ENCODE assay signal across 19 cellular contexts in the genomic region with DNA sequence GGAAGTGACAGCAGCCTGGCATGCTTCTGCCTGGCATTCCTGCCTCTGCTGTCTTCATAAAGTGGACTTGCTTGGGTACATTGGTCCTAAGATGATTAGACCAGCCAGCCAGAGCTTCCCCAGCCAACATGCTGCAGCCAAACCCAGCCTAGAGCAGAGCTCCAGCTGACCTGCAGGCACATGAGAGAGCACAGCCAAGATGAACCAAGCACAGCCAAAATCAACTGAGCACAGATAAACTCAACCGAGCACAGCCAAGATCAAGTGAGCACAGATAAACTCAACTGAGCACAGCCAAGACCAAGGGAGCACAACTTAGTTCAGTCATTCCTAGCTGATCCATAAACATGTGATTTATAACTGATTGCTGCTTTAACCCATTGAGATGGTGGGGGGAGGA.
A peak's percentile ranks its signal among the peaks of the same experiment; 100 is the strongest.
DNase-seq lines count a peak whose midpoint lies in the region; ATAC-seq and TF ChIP-seq lines count a peak whose summit lies in the region.
"Had no signal": no experiment of that assay in that cellular context is flagged by ENCODE, and none has a peak within 500 bp of the region (broad histone marks: within the 10 kb centered on the region; RNA-seq: fewer than 3 reads in every experiment).

No MANE protein-coding gene starts in this region.

- no peak for TF ChIP-seq POLR2A in prostate gland (IDR thresholded peaks at IDR 0.05)

- H3K27me3 ChIP-seq in left ventricle myocardium inferior (ENCODE audit: low read depth) (peaks cover 32% of the 10 kb centered on the region), thoracic aorta (replicated peaks; ENCODE audit: insufficient read depth) (no peaks in the 10 kb centered on the region), prostate gland (replicated peaks; ENCODE audit: insufficient read depth) (no peaks in the 10 kb centered on the region)
- H3K27me3 ChIP-seq: BLaER1 treated with 17β-estradiol and CSF1 and Interleukin-3, amounts not matched to agents 10 nM and 100 nM had no signal

- H3K4me3 ChIP-seq in HEK293 (ENCODE audit: low read depth, low read length) (no peak overlapping the region), left ventricle myocardium inferior (no peak overlapping the region), thoracic aorta (peak overlapping the region; percentile 54), prostate gland (no peak overlapping the region)
- H3K4me3 ChIP-seq: A549; BLaER1 treated with 17β-estradiol and CSF1 and Interleukin-3, amounts not matched to agents 10 nM and 100 nM had no signal

- no peaks in the 10 kb centered on the region for H3K4me1 ChIP-seq in HEK293 (ENCODE audit: control insufficient read depth, insufficient read depth, low read length)
- H3K4me1 ChIP-seq in left ventricle myocardium inferior: peaks cover 31% of the 10 kb centered on the region
- peaks cover 22 to 57% of the 10 kb centered on the region in 2 donors for H3K4me1 ChIP-seq in thoracic aorta (ENCODE audit: control insufficient read depth in 1 of 2, low read depth in 2 of 2)
- no peaks in the 10 kb centered on the region for H3K4me1 ChIP-seq in prostate gland (replicated peaks)
- H3K4me1 ChIP-seq: A549 had no signal

- H3K27ac ChIP-seq in HEK293 (ENCODE audit: extremely low read depth, low read depth, low read length): no peak overlapping the region
- H3K27ac ChIP-seq in caudate nucleus (ENCODE audit: low read depth, low read length): peak overlapping the region; percentile 40
- peak overlapping the region; percentile 48 for H3K27ac ChIP-seq in left ventricle myocardium inferior (replicated peaks)
- H3K27ac ChIP-seq in thoracic aorta: peak overlapping the region in 1 of 2 donors; percentile 74
- no peak overlapping the region for H3K27ac ChIP-seq in prostate gland
- H3K27ac ChIP-seq: A549; BLaER1 treated with 17β-estradiol and CSF1 and Interleukin-3, amounts not matched to agents 10 nM and 100 nM; RWPE1 had no signal

- no peaks in the 10 kb centered on the region for H3K36me3 Mint-ChIP-seq in activated naive CD4-positive, alpha-beta T cell treated with anti-CD3 and anti-CD28 coated beads for 36 hours (ENCODE audit: low read depth)

- H3K9me3 ChIP-seq in HEK293 (ENCODE audit: control insufficient read depth, insufficient read depth, low read depth, low read length) (no peaks in the 10 kb centered on the region), left ventricle myocardium inferior (replicated peaks) (no peaks in the 10 kb centered on the region), thoracic aorta (no peaks in the 10 kb centered on the region), prostate gland (no peaks in the 10 kb centered on the region)
- H3K9me3 ChIP-seq: A549; BLaER1 treated with 17β-estradiol and CSF1 and Interleukin-3, amounts not matched to agents 10 nM and 100 nM had no signal

- H3K27ac Mint-ChIP-seq in activated naive CD4-positive, alpha-beta T cell treated with anti-CD3 and anti-CD28 coated beads for 36 hours: no peak overlapping the region

- TF ChIP-seq CTCF in HEK293 (tag by site-specific recombination; IDR thresholded peaks at IDR 0.05) (no peak), left ventricle myocardium inferior (IDR thresholded peaks at IDR 0.05; ENCODE audit: borderline replicate concordance) (no peak), thoracic aorta (IDR thresholded peaks at IDR 0.05) (no peak), prostate gland (IDR thresholded peaks at IDR 0.05) (no peak)

- H3K9me3 Mint-ChIP-seq in activated naive CD4-positive, alpha-beta T cell treated with anti-CD3 and anti-CD28 coated beads for 36 hours: no peaks in the 10 kb centered on the region

- WGBS in prostate gland: 25% methylated on average over 1 of the region's 1 CpG

- intact Hi-C loops in left ventricle myocardium inferior (cut with micrococcal nuclease): no loop called here
- intact Hi-C loops in activated naive CD4-positive, alpha-beta T cell treated with anti-CD3 and anti-CD28 coated beads for 36 hours (cut with micrococcal nuclease): no loop called here
- intact Hi-C loops in prostate gland (cut with DNase I): no loop called here

- DNase-seq in caudate nucleus (lab: John Stamatoyannopoulos, UW) (peak in 1 of 61 donors; percentile 7), left ventricle myocardium inferior (peak; percentile 43), thoracic aorta (ENCODE audit: low spot score) (peak; percentile 21), OCI-M2 (lab: John Stamatoyannopoulos, UW; ENCODE audit: unreplicated experiment) (no peak), prostate gland (ENCODE audit: low spot score) (no peak)
- DNase-seq in activated naive CD4-positive, alpha-beta T cell treated with anti-CD3 and anti-CD28 coated beads for 36 hours: no peak
- DNase-seq: DMS79 treated with DMSO at 0.1 percent for 48 hours; KBM-7; NCI-H1436; NCI-H2029 treated with DMSO at 0.1 percent for 48 hours; NCI-H2171 treated with DMSO at 0.1 percent for 48 hours; NCI-H446 treated with DMSO at 0.1 percent for 48 hours; NK-92 treated with Interleukin-12 subunit alpha and Interleukin-12 subunit beta, amount 100 ng/mL, for 24 hours; OCI-M1 had no signal

- no peaks in the 10 kb centered on the region for H3K4me1 Mint-ChIP-seq in activated naive CD4-positive, alpha-beta T cell treated with anti-CD3 and anti-CD28 coated beads for 36 hours (ENCODE audit: low read depth)

- peaks cover 3% of the 10 kb centered on the region for H3K27me3 Mint-ChIP-seq in activated naive CD4-positive, alpha-beta T cell treated with anti-CD3 and anti-CD28 coated beads for 36 hours (ENCODE audit: low read depth)

- POLR2A ChIA-PET in HEK293 (lab: Yijun Ruan, JAX): no interaction called here

- CTCF ChIA-PET in HEK293 (lab: Yijun Ruan, JAX): no interaction called here
- CTCF ChIA-PET in activated naive CD4-positive, alpha-beta T cell treated with anti-CD3 and anti-CD28 coated beads for 36 hours (lab: Charles Lee): no interaction called here

- no peak overlapping the region for H3K4me3 Mint-ChIP-seq in activated naive CD4-positive, alpha-beta T cell treated with anti-CD3 and anti-CD28 coated beads for 36 hours

- H3K36me3 ChIP-seq in HEK293 (ENCODE audit: control insufficient read depth in 2 of 2, insufficient read depth in 1 of 2, low read length in 2 of 2): no peaks in the 10 kb centered on the region
- no peaks in the 10 kb centered on the region for H3K36me3 ChIP-seq in left ventricle myocardium inferior
- no peaks in the 10 kb centered on the region for H3K36me3 ChIP-seq in thoracic aorta
- no peaks in the 10 kb centered on the region for H3K36me3 ChIP-seq in prostate gland
- H3K36me3 ChIP-seq: BLaER1 treated with 17β-estradiol and CSF1 and Interleukin-3, amounts not matched to agents 10 nM and 100 nM had no signal

- peak; percentile 77 for ATAC-seq in thoracic aorta (ENCODE audit: insufficient number of reproducible peaks, low FRiP score, low read depth)
- ATAC-seq in HG03280 (IDR thresholded peaks at IDR 0.05; ENCODE audit: unreplicated experiment): no peak
- ATAC-seq: A549 had no signal

TF ChIP-seq in HEK293, 187 proteins besides CTCF, POLR2A, EP300 and RAD21:
- TF ChIP-seq BCL11A (tag by site-specific recombination; IDR thresholded peaks at IDR 0.05; ENCODE audit: low read depth): no peak
- TF ChIP-seq ZBTB17 (tag by site-specific recombination; IDR thresholded peaks at IDR 0.05): peak; percentile 99
- peak; percentile 22 for TF ChIP-seq SETDB1 (IDR thresholded peaks at IDR 0.05; ENCODE audit: insufficient read length, low read length)
TF ChIP-seq in HEK293: peak in this region for 2.

Comparison
In these comparisons a context has a peak if more than half of its experiments do, and no peak if none do; other contexts are left out.
1. H3K27ac ChIP-seq: peak in caudate nucleus (single experiment) and left ventricle myocardium inferior (single experiment); none in HEK293 (single experiment) and prostate gland (0 of 2).
2. DNase-seq: peak in left ventricle myocardium inferior (single experiment) and thoracic aorta (single experiment); none in OCI-M2 (single experiment), activated naive CD4-positive, alpha-beta T cell treated with anti-CD3 and anti-CD28 coated beads for 36 hours (single experiment) and prostate gland (single experiment).